16 cellular contexts compared by ENCODE assay signal in genomic region chr2:172861632-172862031, GRCh38.
DNase-seq lines count a peak whose midpoint lies in the region; ATAC-seq and TF ChIP-seq lines count a peak whose summit lies in the region.
"Had no signal": no experiment of that assay in that cellular context is flagged by ENCODE, and none has a peak within 500 bp of the region (broad histone marks: within the 10 kb centered on the region; RNA-seq: fewer than 3 reads in every experiment).

No MANE protein-coding gene starts in this region.

- H3K4me1 ChIP-seq in heart right ventricle (peaks cover 6 to 64% (median 44%) of the 10 kb centered on the region in 9 donors), esophagus muscularis mucosa (peaks cover 0 to 22% (median 10%) of the 10 kb centered on the region in 4 donors)
- H3K4me1 ChIP-seq: BLaER1 treated with 17β-estradiol and CSF1 and Interleukin-3, amounts not matched to agents 10 nM and 100 nM had no signal

- H3K27ac ChIP-seq in heart right ventricle, result peak overlapping the region in 7 of 10 donors; percentile 12 to 54 (median 15)
- H3K27ac ChIP-seq in esophagus muscularis mucosa (replicated peaks in 1 of 4), result no peak overlapping the region
- H3K27ac ChIP-seq: BLaER1 treated with 17β-estradiol and CSF1 and Interleukin-3, amounts not matched to agents 10 nM and 100 nM; KMS-11; RWPE1 had no signal

- TF ChIP-seq CTCF in heart right ventricle (IDR thresholded peaks at IDR 0.05) (no peak), esophagus muscularis mucosa (IDR thresholded peaks at IDR 0.05) (no peak), mesothelial cell of epicardium (IDR thresholded peaks at IDR 0.05; ENCODE audit: unreplicated experiment) (no peak)

- ATAC-seq in heart right ventricle (peak in 4 of 8 donors; percentile 32 to 46 (median 37)), Right ventricle myocardium superior (ENCODE audit: poor library complexity) (no peak)
- ATAC-seq: Panc1 had no signal

- H3K4me1 Mint-ChIP-seq in mesothelial cell of epicardium, result peaks cover 64% of the 10 kb centered on the region
- H3K4me1 Mint-ChIP-seq: IgD-negative memory B cell had no signal

- H3K27me3 ChIP-seq in heart right ventricle (no peaks in the 10 kb centered on the region), esophagus muscularis mucosa (peaks cover 0 to 3% (median 0%) of the 10 kb centered on the region in 4 donors)
- H3K27me3 ChIP-seq: BLaER1 treated with 17β-estradiol and CSF1 and Interleukin-3, amounts not matched to agents 10 nM and 100 nM had no signal

- intact Hi-C loops in heart right ventricle (cut with DNase I) (loop anchor here in 6 of 10 donors (5.0 kb wide), 5 partner anchors 39 to 76 kb away; no protein-coding TSS in a partner anchor), Right ventricle myocardium superior (cut with DNase I) (no loop called here), esophagus muscularis mucosa (cut with DNase I) (no loop called here)

- 43 to 48% methylated on average over 4 of the region's 4 CpGs for WGBS in heart right ventricle, 2 donors
- 74% methylated on average over 4 of the region's 4 CpGs for WGBS in esophagus muscularis mucosa

- no peaks in the 10 kb centered on the region for H3K9me3 ChIP-seq in heart right ventricle
- no peaks in the 10 kb centered on the region for H3K9me3 ChIP-seq in esophagus muscularis mucosa
- H3K9me3 ChIP-seq: BLaER1 treated with 17β-estradiol and CSF1 and Interleukin-3, amounts not matched to agents 10 nM and 100 nM had no signal

- H3K27ac Mint-ChIP-seq in mesothelial cell of epicardium, result peak overlapping the region; percentile 71
- H3K27ac Mint-ChIP-seq: CD4-positive, alpha-beta T cell; IgD-negative memory B cell had no signal

- DNase-seq in heart right ventricle, result no peak
- no peak for DNase-seq in Right ventricle myocardium superior
- DNase-seq in esophagus muscularis mucosa (ENCODE audit: extremely low spot score), result peak; percentile 39
- DNase-seq in mesothelial cell of epicardium (ENCODE audit: low spot score in 2 of 2, unreplicated experiment in 2 of 2), result no peak
- no peak for DNase-seq in HT-29 (ENCODE audit: low spot score)
- DNase-seq in anterior cingulate cortex (lab: John Stamatoyannopoulos, UW), result no peak
- DNase-seq in SW 1271 (lab: John Stamatoyannopoulos, UW), result no peak
- DNase-seq: CD4-positive, alpha-beta T cell; HCEC 1CT; MM.1S; NCI-H2029 had no signal

- no peak overlapping the region for H3K4me3 Mint-ChIP-seq in mesothelial cell of epicardium
- H3K4me3 Mint-ChIP-seq: CD4-positive, alpha-beta T cell; IgD-negative memory B cell had no signal

- H3K4me3 ChIP-seq in heart right ventricle (no peak overlapping the region), esophagus muscularis mucosa (no peak overlapping the region)
- H3K4me3 ChIP-seq: BLaER1 treated with 17β-estradiol and CSF1 and Interleukin-3, amounts not matched to agents 10 nM and 100 nM had no signal

- no peaks in the 10 kb centered on the region for H3K9me3 Mint-ChIP-seq in mesothelial cell of epicardium
- H3K9me3 Mint-ChIP-seq: CD4-positive, alpha-beta T cell; IgD-negative memory B cell had no signal

- no peaks in the 10 kb centered on the region for H3K27me3 Mint-ChIP-seq in mesothelial cell of epicardium (ENCODE audit: low read depth)

- H3K36me3 ChIP-seq in heart right ventricle (no peaks in the 10 kb centered on the region), esophagus muscularis mucosa (no peaks in the 10 kb centered on the region)
- H3K36me3 ChIP-seq: BLaER1 treated with 17β-estradiol and CSF1 and Interleukin-3, amounts not matched to agents 10 nM and 100 nM had no signal

- no peaks in the 10 kb centered on the region for H3K36me3 Mint-ChIP-seq in mesothelial cell of epicardium
- H3K36me3 Mint-ChIP-seq: IgD-negative memory B cell had no signal

- TF ChIP-seq POLR2A in esophagus muscularis mucosa (IDR thresholded peaks at IDR 0.05; ENCODE audit: low read depth), result no peak

- TF ChIP-seq EP300 in esophagus muscularis mucosa (IDR thresholded peaks at IDR 0.05), result no peak

Comparison
In these comparisons a context has a peak if more than half of its experiments do, and no peak if none do; other contexts are left out.
1. intact Hi-C loops: an anchor here in heart right ventricle (5.0 kb wide); none called in Right ventricle myocardium superior and esophagus muscularis mucosa.
2. H3K27ac ChIP-seq: peak in heart right ventricle (7 of 10); none in esophagus muscularis mucosa (0 of 4).